ENCODE assay signal across 3 cellular contexts in genomic region chr9:33424492-33424891, GRCh38. TPM values are rescaled to one million over a fixed set of nuclear protein-coding genes. Genes with fewer than 3 reads are reported as not detected.
"Had no signal": no experiment of that assay in that cellular context is flagged by ENCODE, and none has a peak within 500 bp of the region (broad histone marks: within the 10 kb centered on the region; RNA-seq: fewer than 3 reads in every experiment).

No MANE protein-coding gene starts in this region.

RNA-seq across cellular contexts. Expression of gene AQP7, which starts 22.1 kb away (rescaled TPM):
- total RNA-seq: natural killer cell treated with Interleukin-12 subunit alpha and Interleukin-12 subunit beta and Interleukin-15 and Interleukin-18, amount 100 ng/mL, for 72 hours; osteocyte; pulmonary artery endothelial cell had no signal
